1 cellular context compared by ENCODE assay signal in the genomic region with DNA sequence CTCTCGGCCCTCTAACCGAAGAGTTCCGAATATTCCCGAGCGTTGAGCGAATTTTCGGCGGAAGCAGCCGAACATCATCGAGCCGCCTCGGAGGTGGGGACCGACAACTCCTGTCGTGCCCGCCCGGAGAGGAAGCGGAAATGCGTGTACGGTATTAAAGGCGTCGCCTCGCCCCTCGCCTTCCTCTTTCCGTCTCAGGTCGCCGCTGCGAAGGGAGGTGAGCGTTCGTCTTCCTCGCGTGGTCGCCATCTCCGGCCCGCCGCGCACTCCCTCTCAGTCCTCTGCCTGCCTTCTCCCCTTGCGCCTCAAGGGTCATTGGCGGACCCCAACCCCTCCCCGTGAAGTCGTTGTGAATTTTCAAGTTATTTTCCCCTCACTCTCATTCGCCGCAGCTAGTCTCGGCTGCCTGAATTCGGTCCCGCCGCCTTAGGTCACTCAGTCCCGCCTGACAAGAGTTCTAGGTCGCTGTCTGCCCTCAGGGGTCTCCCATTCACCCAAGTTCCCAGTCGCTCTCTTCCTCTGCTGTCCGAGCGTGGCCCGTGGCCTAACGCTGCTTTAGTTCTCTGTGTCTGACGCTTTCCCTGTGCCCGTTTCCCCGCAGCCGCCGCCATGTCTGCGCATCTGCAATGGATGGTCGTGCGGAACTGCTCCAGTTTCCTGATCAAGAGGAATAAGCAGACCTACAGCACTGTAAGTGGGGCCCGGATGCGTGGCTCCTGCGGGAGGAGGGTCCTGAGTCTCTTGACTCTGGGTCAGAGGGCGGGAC.
TF ChIP-seq lines count a peak whose summit lies in the region.

A gene (plus strand): TSS at position 184 of the 766 bp plus-strand sequence. CDS start 426 bp downstream, at position 610.

TF ChIP-seq in K562, 482 proteins besides CTCF, POLR2A, EP300 and RAD21 (continued from another document and continues in another):
- TF ChIP-seq, protein P1, sequence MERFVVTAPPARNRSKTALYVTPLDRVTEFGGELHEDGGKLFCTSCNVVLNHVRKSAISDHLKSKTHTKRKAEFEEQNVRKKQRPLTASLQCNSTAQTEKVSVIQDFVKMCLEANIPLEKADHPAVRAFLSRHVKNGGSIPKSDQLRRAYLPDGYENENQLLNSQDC (CRISPR knock-in tag; IDR thresholded peaks at IDR 0.05): 0 out of 2 replicates have a peak, but pooled peaks have one; percentile 32
- TF ChIP-seq ETV5 (CRISPR knock-in tag; IDR thresholded peaks at IDR 0.05; ENCODE audit: low read depth): 0 out of 2 replicates have a peak, but pooled peaks have one; percentile 12
- TF ChIP-seq, protein P2, sequence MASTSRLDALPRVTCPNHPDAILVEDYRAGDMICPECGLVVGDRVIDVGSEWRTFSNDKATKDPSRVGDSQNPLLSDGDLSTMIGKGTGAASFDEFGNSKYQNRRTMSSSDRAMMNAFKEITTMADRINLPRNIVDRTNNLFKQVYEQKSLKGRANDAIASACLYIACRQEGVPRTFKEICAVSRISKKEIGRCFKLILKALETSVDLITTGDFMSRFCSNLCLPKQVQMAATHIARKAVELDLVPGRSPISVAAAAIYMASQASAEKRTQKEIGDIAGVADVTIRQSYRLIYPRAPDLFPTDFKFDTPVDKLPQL (IDR thresholded peaks at IDR 0.05; ENCODE audit: extremely low read depth, insufficient read length): peak; percentile 87
- TF ChIP-seq GTF2F1 (IDR thresholded peaks at IDR 0.05; ENCODE audit: low read depth, low read length): peak; percentile 95
- TF ChIP-seq, protein P3, sequence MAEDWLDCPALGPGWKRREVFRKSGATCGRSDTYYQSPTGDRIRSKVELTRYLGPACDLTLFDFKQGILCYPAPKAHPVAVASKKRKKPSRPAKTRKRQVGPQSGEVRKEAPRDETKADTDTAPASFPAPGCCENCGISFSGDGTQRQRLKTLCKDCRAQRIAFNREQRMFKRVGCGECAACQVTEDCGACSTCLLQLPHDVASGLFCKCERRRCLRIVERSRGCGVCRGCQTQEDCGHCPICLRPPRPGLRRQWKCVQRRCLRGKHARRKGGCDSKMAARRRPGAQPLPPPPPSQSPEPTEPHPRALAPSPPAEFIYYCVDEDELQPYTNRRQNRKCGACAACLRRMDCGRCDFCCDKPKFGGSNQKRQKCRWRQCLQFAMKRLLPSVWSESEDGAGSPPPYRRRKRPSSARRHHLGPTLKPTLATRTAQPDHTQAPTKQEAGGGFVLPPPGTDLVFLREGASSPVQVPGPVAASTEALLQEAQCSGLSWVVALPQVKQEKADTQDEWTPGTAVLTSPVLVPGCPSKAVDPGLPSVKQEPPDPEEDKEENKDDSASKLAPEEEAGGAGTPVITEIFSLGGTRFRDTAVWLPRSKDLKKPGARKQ (CRISPR knock-in tag; IDR thresholded peaks at IDR 0.05): no peak
- TF ChIP-seq RUNX1 (IDR thresholded peaks at IDR 0.05; ENCODE audit: low read depth): 0 out of 2 replicates have a peak, but pooled peaks have one; percentile 45
- no peak for TF ChIP-seq IFI16 (CRISPR knock-in tag; IDR thresholded peaks at IDR 0.05)
- TF ChIP-seq JUNB (CRISPR knock-in tag; conservative IDR thresholded peaks at IDR 0.05): no peak
- no peak for TF ChIP-seq ZNF780A (CRISPR knock-in tag; IDR thresholded peaks at IDR 0.05)
- TF ChIP-seq GTF2E2 (tag; IDR thresholded peaks at IDR 0.05): peak; percentile 95; the same call in 1 of the 2 replicates
- TF ChIP-seq CEBPB (tag; IDR thresholded peaks at IDR 0.05): no peak
- TF ChIP-seq ZNF76 (CRISPR knock-in tag; IDR thresholded peaks at IDR 0.05; ENCODE audit: borderline replicate concordance): 0 out of 2 replicates have a peak, but pooled peaks have one; percentile 69
- TF ChIP-seq ZNF445 (CRISPR knock-in tag; IDR thresholded peaks at IDR 0.05; ENCODE audit: low read depth): no peak
- TF ChIP-seq, protein P4, sequence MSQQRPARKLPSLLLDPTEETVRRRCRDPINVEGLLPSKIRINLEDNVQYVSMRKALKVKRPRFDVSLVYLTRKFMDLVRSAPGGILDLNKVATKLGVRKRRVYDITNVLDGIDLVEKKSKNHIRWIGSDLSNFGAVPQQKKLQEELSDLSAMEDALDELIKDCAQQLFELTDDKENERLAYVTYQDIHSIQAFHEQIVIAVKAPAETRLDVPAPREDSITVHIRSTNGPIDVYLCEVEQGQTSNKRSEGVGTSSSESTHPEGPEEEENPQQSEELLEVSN (IDR thresholded peaks at IDR 0.05; ENCODE audit: borderline replicate concordance in 1 of 2, extremely low read depth in 1 of 2, insufficient read depth in 1 of 2, insufficient read length in 1 of 2, low read depth in 1 of 2, low read length in 1 of 2, poor library complexity in 1 of 2, severe bottlenecking in 1 of 2): peak; percentile 22 to 23
- TF ChIP-seq ILK (tag; IDR thresholded peaks at IDR 0.05; ENCODE audit: borderline replicate concordance, low read depth): no peak
- no peak for TF ChIP-seq ZFX (CRISPR knock-in tag; IDR thresholded peaks at IDR 0.05)
- peak; percentile 20; the same call in 1 of the 2 replicates for TF ChIP-seq ELF2 (CRISPR knock-in tag; IDR thresholded peaks at IDR 0.05)
- no peak for TF ChIP-seq ZNF778 (CRISPR knock-in tag; IDR thresholded peaks at IDR 0.05)
- TF ChIP-seq, protein P5, sequence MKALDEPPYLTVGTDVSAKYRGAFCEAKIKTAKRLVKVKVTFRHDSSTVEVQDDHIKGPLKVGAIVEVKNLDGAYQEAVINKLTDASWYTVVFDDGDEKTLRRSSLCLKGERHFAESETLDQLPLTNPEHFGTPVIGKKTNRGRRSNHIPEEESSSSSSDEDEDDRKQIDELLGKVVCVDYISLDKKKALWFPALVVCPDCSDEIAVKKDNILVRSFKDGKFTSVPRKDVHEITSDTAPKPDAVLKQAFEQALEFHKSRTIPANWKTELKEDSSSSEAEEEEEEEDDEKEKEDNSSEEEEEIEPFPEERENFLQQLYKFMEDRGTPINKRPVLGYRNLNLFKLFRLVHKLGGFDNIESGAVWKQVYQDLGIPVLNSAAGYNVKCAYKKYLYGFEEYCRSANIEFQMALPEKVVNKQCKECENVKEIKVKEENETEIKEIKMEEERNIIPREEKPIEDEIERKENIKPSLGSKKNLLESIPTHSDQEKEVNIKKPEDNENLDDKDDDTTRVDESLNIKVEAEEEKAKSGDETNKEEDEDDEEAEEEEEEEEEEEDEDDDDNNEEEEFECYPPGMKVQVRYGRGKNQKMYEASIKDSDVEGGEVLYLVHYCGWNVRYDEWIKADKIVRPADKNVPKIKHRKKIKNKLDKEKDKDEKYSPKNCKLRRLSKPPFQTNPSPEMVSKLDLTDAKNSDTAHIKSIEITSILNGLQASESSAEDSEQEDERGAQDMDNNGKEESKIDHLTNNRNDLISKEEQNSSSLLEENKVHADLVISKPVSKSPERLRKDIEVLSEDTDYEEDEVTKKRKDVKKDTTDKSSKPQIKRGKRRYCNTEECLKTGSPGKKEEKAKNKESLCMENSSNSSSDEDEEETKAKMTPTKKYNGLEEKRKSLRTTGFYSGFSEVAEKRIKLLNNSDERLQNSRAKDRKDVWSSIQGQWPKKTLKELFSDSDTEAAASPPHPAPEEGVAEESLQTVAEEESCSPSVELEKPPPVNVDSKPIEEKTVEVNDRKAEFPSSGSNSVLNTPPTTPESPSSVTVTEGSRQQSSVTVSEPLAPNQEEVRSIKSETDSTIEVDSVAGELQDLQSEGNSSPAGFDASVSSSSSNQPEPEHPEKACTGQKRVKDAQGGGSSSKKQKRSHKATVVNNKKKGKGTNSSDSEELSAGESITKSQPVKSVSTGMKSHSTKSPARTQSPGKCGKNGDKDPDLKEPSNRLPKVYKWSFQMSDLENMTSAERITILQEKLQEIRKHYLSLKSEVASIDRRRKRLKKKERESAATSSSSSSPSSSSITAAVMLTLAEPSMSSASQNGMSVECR (CRISPR knock-in tag; IDR thresholded peaks at IDR 0.05): peak; percentile 95
- peak in 1 of 2 experiments; percentile 33; a peak in 1 of 4 replicates for TF ChIP-seq TRIM24 (IDR thresholded peaks at IDR 0.05)
- TF ChIP-seq MEF2D (tag; conservative IDR thresholded peaks at IDR 0.05; ENCODE audit: low read depth): no peak
- TF ChIP-seq MTA1 (IDR thresholded peaks at IDR 0.05; ENCODE audit: borderline replicate concordance): no peak
- TF ChIP-seq, protein P6, sequence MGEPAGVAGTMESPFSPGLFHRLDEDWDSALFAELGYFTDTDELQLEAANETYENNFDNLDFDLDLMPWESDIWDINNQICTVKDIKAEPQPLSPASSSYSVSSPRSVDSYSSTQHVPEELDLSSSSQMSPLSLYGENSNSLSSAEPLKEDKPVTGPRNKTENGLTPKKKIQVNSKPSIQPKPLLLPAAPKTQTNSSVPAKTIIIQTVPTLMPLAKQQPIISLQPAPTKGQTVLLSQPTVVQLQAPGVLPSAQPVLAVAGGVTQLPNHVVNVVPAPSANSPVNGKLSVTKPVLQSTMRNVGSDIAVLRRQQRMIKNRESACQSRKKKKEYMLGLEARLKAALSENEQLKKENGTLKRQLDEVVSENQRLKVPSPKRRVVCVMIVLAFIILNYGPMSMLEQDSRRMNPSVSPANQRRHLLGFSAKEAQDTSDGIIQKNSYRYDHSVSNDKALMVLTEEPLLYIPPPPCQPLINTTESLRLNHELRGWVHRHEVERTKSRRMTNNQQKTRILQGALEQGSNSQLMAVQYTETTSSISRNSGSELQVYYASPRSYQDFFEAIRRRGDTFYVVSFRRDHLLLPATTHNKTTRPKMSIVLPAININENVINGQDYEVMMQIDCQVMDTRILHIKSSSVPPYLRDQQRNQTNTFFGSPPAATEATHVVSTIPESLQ (CRISPR knock-in tag; IDR thresholded peaks at IDR 0.05): peak; percentile 29; the same call in 1 of the 2 replicates
- peak; percentile 32; the same call in 1 of the 2 replicates for TF ChIP-seq SIN3B (IDR thresholded peaks at IDR 0.05; ENCODE audit: low read depth)
- no peak for TF ChIP-seq ZNF668 (CRISPR knock-in tag; IDR thresholded peaks at IDR 0.05)
- 0 out of 2 replicates have a peak, but pooled peaks have one; percentile 10 for TF ChIP-seq FOSL1 (tag; conservative IDR thresholded peaks at IDR 0.05)
- TF ChIP-seq, protein P7, sequence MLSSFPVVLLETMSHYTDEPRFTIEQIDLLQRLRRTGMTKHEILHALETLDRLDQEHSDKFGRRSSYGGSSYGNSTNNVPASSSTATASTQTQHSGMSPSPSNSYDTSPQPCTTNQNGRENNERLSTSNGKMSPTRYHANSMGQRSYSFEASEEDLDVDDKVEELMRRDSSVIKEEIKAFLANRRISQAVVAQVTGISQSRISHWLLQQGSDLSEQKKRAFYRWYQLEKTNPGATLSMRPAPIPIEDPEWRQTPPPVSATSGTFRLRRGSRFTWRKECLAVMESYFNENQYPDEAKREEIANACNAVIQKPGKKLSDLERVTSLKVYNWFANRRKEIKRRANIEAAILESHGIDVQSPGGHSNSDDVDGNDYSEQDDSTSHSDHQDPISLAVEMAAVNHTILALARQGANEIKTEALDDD (IDR thresholded peaks at IDR 0.05): no peak
- TF ChIP-seq, protein P8, sequence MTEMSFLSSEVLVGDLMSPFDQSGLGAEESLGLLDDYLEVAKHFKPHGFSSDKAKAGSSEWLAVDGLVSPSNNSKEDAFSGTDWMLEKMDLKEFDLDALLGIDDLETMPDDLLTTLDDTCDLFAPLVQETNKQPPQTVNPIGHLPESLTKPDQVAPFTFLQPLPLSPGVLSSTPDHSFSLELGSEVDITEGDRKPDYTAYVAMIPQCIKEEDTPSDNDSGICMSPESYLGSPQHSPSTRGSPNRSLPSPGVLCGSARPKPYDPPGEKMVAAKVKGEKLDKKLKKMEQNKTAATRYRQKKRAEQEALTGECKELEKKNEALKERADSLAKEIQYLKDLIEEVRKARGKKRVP (CRISPR knock-in tag; IDR thresholded peaks at IDR 0.05): no peak
- TF ChIP-seq MBD2 (IDR thresholded peaks at IDR 0.05; ENCODE audit: borderline replicate concordance, low read depth): peak; percentile 86
- TF ChIP-seq SIN3A (IDR thresholded peaks at IDR 0.05; ENCODE audit: borderline replicate concordance in 2 of 2, control insufficient read depth in 1 of 2, low read depth in 2 of 2, low read length in 2 of 2): peak; percentile 86 to 94; a peak in 3 of 4 replicates
- TF ChIP-seq, protein P9, sequence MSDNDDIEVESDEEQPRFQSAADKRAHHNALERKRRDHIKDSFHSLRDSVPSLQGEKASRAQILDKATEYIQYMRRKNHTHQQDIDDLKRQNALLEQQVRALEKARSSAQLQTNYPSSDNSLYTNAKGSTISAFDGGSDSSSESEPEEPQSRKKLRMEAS (CRISPR knock-in tag; IDR thresholded peaks at IDR 0.05): peak; percentile 89
- peak; percentile 87 for TF ChIP-seq ELF1 (tag; IDR thresholded peaks at IDR 0.05)
- no peak for TF ChIP-seq EGR1 (conservative IDR thresholded peaks at IDR 0.05)
- peak; percentile 99 for TF ChIP-seq TAF7 (tag; IDR thresholded peaks at IDR 0.05)
- TF ChIP-seq NEUROD1 (IDR thresholded peaks at IDR 0.05; ENCODE audit: borderline replicate concordance, low read depth, low read length, partially characterized antibody): peak; percentile 75
- TF ChIP-seq, protein P10, sequence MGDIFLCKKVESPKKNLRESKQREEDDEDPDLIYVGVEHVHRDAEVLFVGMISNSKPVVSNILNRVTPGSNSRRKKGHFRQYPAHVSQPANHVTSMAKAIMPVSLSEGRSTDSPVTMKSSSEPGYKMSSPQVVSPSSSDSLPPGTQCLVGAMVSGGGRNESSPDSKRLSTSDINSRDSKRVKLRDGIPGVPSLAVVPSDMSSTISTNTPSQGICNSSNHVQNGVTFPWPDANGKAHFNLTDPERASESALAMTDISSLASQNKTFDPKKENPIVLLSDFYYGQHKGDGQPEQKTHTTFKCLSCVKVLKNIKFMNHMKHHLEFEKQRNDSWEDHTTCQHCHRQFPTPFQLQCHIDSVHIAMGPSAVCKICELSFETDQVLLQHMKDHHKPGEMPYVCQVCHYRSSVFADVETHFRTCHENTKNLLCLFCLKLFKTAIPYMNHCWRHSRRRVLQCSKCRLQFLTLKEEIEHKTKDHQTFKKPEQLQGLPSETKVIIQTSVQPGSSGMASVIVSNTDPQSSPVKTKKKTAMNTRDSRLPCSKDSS (IDR thresholded peaks at IDR 0.05; ENCODE audit: low read depth, partially characterized antibody): no peak
- TF ChIP-seq HOXB6 (CRISPR knock-in tag; IDR thresholded peaks at IDR 0.05; ENCODE audit: borderline replicate concordance): peak; percentile 19; the same call in 1 of the 2 replicates
- TF ChIP-seq, protein P11, sequence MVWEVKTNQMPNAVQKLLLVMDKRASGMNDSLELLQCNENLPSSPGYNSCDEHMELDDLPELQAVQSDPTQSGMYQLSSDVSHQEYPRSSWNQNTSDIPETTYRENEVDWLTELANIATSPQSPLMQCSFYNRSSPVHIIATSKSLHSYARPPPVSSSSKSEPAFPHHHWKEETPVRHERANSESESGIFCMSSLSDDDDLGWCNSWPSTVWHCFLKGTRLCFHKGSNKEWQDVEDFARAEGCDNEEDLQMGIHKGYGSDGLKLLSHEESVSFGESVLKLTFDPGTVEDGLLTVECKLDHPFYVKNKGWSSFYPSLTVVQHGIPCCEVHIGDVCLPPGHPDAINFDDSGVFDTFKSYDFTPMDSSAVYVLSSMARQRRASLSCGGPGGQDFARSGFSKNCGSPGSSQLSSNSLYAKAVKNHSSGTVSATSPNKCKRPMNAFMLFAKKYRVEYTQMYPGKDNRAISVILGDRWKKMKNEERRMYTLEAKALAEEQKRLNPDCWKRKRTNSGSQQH (CRISPR knock-in tag; IDR thresholded peaks at IDR 0.05): peak; percentile 57; the same call in 1 of the 2 replicates
- TF ChIP-seq YBX1 (IDR thresholded peaks at IDR 0.05): no peak
- no peak for TF ChIP-seq U2AF1 (optimal IDR thresholded peaks at IDR 0.05; ENCODE audit: low read depth, low read length)
- TF ChIP-seq ZNF282 (CRISPR knock-in tag; IDR thresholded peaks at IDR 0.05): no peak
- no peak for TF ChIP-seq NCOR1 (IDR thresholded peaks at IDR 0.05)
- no peak; the same call in 1 of the 2 replicates for TF ChIP-seq ETV1 (tag; conservative IDR thresholded peaks at IDR 0.05; ENCODE audit: low read depth)
- TF ChIP-seq PYGO2 (tag; IDR thresholded peaks at IDR 0.05): no peak
- TF ChIP-seq TARDBP (IDR thresholded peaks at IDR 0.05): no peak
- TF ChIP-seq KAT7 (CRISPR knock-in tag; IDR thresholded peaks at IDR 0.05; ENCODE audit: borderline replicate concordance): peak; percentile 61; the same call in 1 of the 2 replicates
- TF ChIP-seq MCM3 (IDR thresholded peaks at IDR 0.05): no peak
